In the genomic region with DNA sequence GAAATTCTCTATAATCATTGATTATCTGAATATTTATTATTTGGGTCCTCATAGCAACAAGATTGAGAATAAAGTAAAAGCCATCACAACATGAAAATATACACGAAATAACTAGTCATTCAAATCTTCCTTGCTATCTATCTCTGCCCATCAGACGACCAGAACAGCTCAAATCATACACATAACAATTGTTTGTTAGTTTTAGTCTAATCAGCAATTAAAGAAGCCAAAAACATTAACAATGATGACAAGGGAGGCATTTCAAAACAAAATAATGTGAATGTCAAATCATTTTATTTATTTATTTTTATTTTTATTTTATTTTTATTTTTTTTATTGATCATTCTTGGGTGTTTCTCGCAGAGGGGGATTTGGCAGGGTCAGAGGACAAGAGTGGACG, we compare ENCODE assay signal across 24 cellular contexts.
A peak's percentile ranks its signal among the peaks of the same experiment; 100 is the strongest.
DNase-seq lines count a peak whose midpoint lies in the region; ATAC-seq, FAIRE-seq and TF ChIP-seq lines count a peak whose summit lies in the region.
"Had no signal": no experiment of that assay in that cellular context is flagged by ENCODE, and none has a peak within 500 bp of the region (broad histone marks: within the 10 kb centered on the region; RNA-seq: fewer than 3 reads in every experiment).

No MANE protein-coding gene starts in this region.

- no peak overlapping the region for H3K4me3 ChIP-seq in HepG2 (replicated peaks in 1 of 3; ENCODE audit: insufficient read depth in 1 of 3, low read depth in 2 of 3, low read length in 3 of 3)
- H3K4me3 ChIP-seq in right lobe of liver, result no peak overlapping the region
- no peak overlapping the region for H3K4me3 ChIP-seq in kidney (ENCODE audit: low read length in 2 of 2)
- H3K4me3 ChIP-seq: BLaER1, GM12878, GM23338, HAP-1 had no signal

- H3K79me2 ChIP-seq in HepG2 (ENCODE audit: insufficient read depth, low read length), result no peaks in the 10 kb centered on the region

- no peaks in the 10 kb centered on the region for H3K27me3 Mint-ChIP-seq in activated CD4-positive, alpha-beta memory T cell treated with anti-CD3 and anti-CD28 coated beads for 36 hours
- H3K27me3 Mint-ChIP-seq: B cell; CD4-positive, alpha-beta T cell had no signal

- no TSS peak for BruUV-seq in HepG2 (replicated peaks; lab: Mats Ljungman, UMichigan)

- TF ChIP-seq RAD21 in HepG2 (CRISPR knock-in tag; IDR thresholded peaks at IDR 0.05), result no peak

- DNase-seq in HepG2 (ENCODE audit: low spot score), result no peak
- no peak for DNase-seq in right lobe of liver
- no peak for DNase-seq in kidney
- DNase-seq in NCI-H2227 (lab: John Stamatoyannopoulos, UW; ENCODE audit: unreplicated experiment), result no peak
- no peak for DNase-seq in ACHN
- DNase-seq in activated CD4-positive, alpha-beta memory T cell treated with anti-CD3 and anti-CD28 coated beads for 36 hours, result no peak
- DNase-seq: CD4-positive, alpha-beta T cell; CD8-positive, alpha-beta memory T cell; DMS 273 treated with DMSO at 0.1 percent for 48 hours; DMS79; EL; GDM1; HFFc6 had no signal

- H4K20me1 ChIP-seq in HepG2 (ENCODE audit: insufficient read depth, low read length), result no peaks in the 10 kb centered on the region
- H4K20me1 ChIP-seq: BLaER1 had no signal

- FAIRE-seq in HepG2 (lab: Jason Lieb, UNC), result no peak
- peak; percentile 92 for FAIRE-seq in endometrium (lab: Jason Lieb, UNC)
- peak; percentile 23 for FAIRE-seq in kidney (lab: Jason Lieb, UNC)
- FAIRE-seq: D721Med, GM12878, GM19239, H54 had no signal

- H3K27ac Mint-ChIP-seq in activated CD4-positive, alpha-beta memory T cell treated with anti-CD3 and anti-CD28 coated beads for 36 hours, result no peak overlapping the region
- H3K27ac Mint-ChIP-seq: B cell; CD4-positive, alpha-beta T cell; CD8-positive, alpha-beta memory T cell; GM23338; HFFc6 had no signal

- H3K27ac ChIP-seq in HepG2 (ENCODE audit: extremely low read length, insufficient read depth, low read length) (no peak overlapping the region), right lobe of liver (no peak overlapping the region), kidney (ENCODE audit: low read depth in 2 of 2, low read length in 2 of 2) (no peak overlapping the region)
- H3K27ac ChIP-seq: 22Rv1, BLaER1, C4-2B had no signal

- intact Hi-C loops in HepG2 (cut with micrococcal nuclease; ENCODE audit: unreplicated experiment) (no loop called here), right lobe of liver (cut with DNase I) (no loop called here), kidney (cut with DNase I) (no loop called here)
- intact Hi-C loops in activated CD4-positive, alpha-beta memory T cell treated with anti-CD3 and anti-CD28 coated beads for 36 hours (cut with micrococcal nuclease), result no loop called here

- in situ Hi-C loops in HepG2 (cut with HindIII; ENCODE audit: extremely low pct_ligation_motif_present, low pct_unique_long_range_greater_than_20kb), result no loop called here
- in situ Hi-C loops in ACHN (cut with HindIII; ENCODE audit: low pct_ligation_motif_present, low pct_unique_long_range_greater_than_20kb, low sequenced_read_pairs), result no loop called here

- peaks cover 15% of the 10 kb centered on the region for H3K9me3 Mint-ChIP-seq in activated CD4-positive, alpha-beta memory T cell treated with anti-CD3 and anti-CD28 coated beads for 36 hours
- H3K9me3 Mint-ChIP-seq: HFFc6 had no signal

- no peaks in the 10 kb centered on the region for H3K4me1 ChIP-seq in HepG2 (ENCODE audit: insufficient read depth, low read length)
- no peaks in the 10 kb centered on the region for H3K4me1 ChIP-seq in right lobe of liver
- no peaks in the 10 kb centered on the region for H3K4me1 ChIP-seq in kidney (ENCODE audit: control insufficient read depth in 1 of 2, insufficient read depth in 1 of 2, low read depth in 1 of 2, low read length in 2 of 2)
- H3K4me1 ChIP-seq: BLaER1, HAP-1 had no signal

- no peaks in the 10 kb centered on the region for H3K9me3 ChIP-seq in HepG2 (ENCODE audit: low read length)
- no peaks in the 10 kb centered on the region for H3K9me3 ChIP-seq in right lobe of liver
- H3K9me3 ChIP-seq in kidney (ENCODE audit: control insufficient read depth in 1 of 2, low read length in 2 of 2), result no peaks in the 10 kb centered on the region
- H3K9me3 ChIP-seq: HAP-1 had no signal

- TF ChIP-seq CTCF in HepG2 (CRISPR knock-in tag; IDR thresholded peaks at IDR 0.05) (no peak), right lobe of liver (IDR thresholded peaks at IDR 0.05) (no peak), kidney (IDR thresholded peaks at IDR 0.05; ENCODE audit: borderline replicate concordance, extremely low read depth, insufficient read depth) (no peak)

- H3K36me3 ChIP-seq in HepG2 (replicated peaks in 1 of 2; ENCODE audit: control insufficient read depth in 1 of 2, insufficient read depth in 2 of 2, low read length in 2 of 2), result no peaks in the 10 kb centered on the region
- no peaks in the 10 kb centered on the region for H3K36me3 ChIP-seq in right lobe of liver
- no peaks in the 10 kb centered on the region for H3K36me3 ChIP-seq in kidney (ENCODE audit: control insufficient read depth in 1 of 2, insufficient read depth in 2 of 2, low read length in 2 of 2)
- H3K36me3 ChIP-seq: BLaER1, HAP-1 had no signal

- no peaks in the 10 kb centered on the region for H3K36me3 Mint-ChIP-seq in activated CD4-positive, alpha-beta memory T cell treated with anti-CD3 and anti-CD28 coated beads for 36 hours

- H3K4me1 Mint-ChIP-seq in activated CD4-positive, alpha-beta memory T cell treated with anti-CD3 and anti-CD28 coated beads for 36 hours (ENCODE audit: low read depth), result no peaks in the 10 kb centered on the region
- H3K4me1 Mint-ChIP-seq: B cell; CD8-positive, alpha-beta memory T cell; GM23338 had no signal

- H3K9ac ChIP-seq in HepG2 (ENCODE audit: insufficient read depth, low read depth, low read length), result no peak overlapping the region
- no peak overlapping the region for H3K9ac ChIP-seq in kidney (ENCODE audit: low read length in 2 of 2)
- H3K9ac ChIP-seq: BLaER1 had no signal

- TF ChIP-seq POLR2A in HepG2 (IDR thresholded peaks at IDR 0.05; ENCODE audit: insufficient read depth in 1 of 2, low read depth in 2 of 2, low read length in 2 of 2) (no peak), right lobe of liver (IDR thresholded peaks at IDR 0.05) (no peak)

- 13% methylated on average over 4 of the region's 4 CpGs for WGBS in HepG2 (ENCODE audit: low lambda C conversion rate)
- WGBS in right lobe of liver (ENCODE audit: insufficient coverage, low coverage, low lambda C conversion rate, missing lambda C conversion rate), result 29% methylated on average over 4 of the region's 4 CpGs

- CTCF ChIA-PET in HepG2 (lab: Yijun Ruan, JAX; ENCODE audit: low intra/inter-chr PET ratio, low total read pairs), result no interaction called here
- CTCF ChIA-PET in activated CD4-positive, alpha-beta memory T cell treated with anti-CD3 and anti-CD28 coated beads for 36 hours (lab: Charles Lee), result no interaction called here

- ATAC-seq in HepG2, result no peak
- ATAC-seq in right lobe of liver, result no peak
- ATAC-seq: GM12878, GM23338 had no signal

- no peak for TF ChIP-seq EP300 in HepG2 (IDR thresholded peaks at IDR 0.05; ENCODE audit: low read depth in 2 of 2, low read length in 2 of 2)
- no peak for TF ChIP-seq EP300 in HepG2 (CRISPR knock-in tag; IDR thresholded peaks at IDR 0.05; ENCODE audit: borderline replicate concordance)

- POLR2A ChIA-PET in HepG2 (lab: Yijun Ruan, JAX), result no interaction called here
- POLR2A ChIA-PET in activated CD4-positive, alpha-beta memory T cell treated with anti-CD3 and anti-CD28 coated beads for 36 hours (lab: Charles Lee), result no interaction called here

- no peak overlapping the region for H3K4me2 ChIP-seq in HepG2 (ENCODE audit: low read depth, low read length)
- H3K4me2 ChIP-seq: BLaER1, GM23338 had no signal

- no peak overlapping the region for H2AFZ ChIP-seq in HepG2 (ENCODE audit: low read length)
- H2AFZ ChIP-seq: GM23338 had no signal

- no peak overlapping the region for H3K4me3 Mint-ChIP-seq in activated CD4-positive, alpha-beta memory T cell treated with anti-CD3 and anti-CD28 coated beads for 36 hours
- H3K4me3 Mint-ChIP-seq: B cell; CD4-positive, alpha-beta T cell; CD8-positive, alpha-beta memory T cell; GM23338; HFFc6 had no signal

- H3K27me3 ChIP-seq in HepG2 (ENCODE audit: control insufficient read depth in 1 of 2, insufficient read depth in 2 of 2, low read length in 2 of 2), result no peaks in the 10 kb centered on the region
- no peaks in the 10 kb centered on the region for H3K27me3 ChIP-seq in right lobe of liver
- H3K27me3 ChIP-seq: BLaER1 had no signal

TF ChIP-seq in HepG2, 621 proteins besides CTCF, POLR2A, EP300 and RAD21:
- no peak for TF ChIP-seq MTF1 (CRISPR knock-in tag; IDR thresholded peaks at IDR 0.05)
- TF ChIP-seq MAFF (IDR thresholded peaks at IDR 0.05; ENCODE audit: low read depth, low read length), result peak; percentile 60; the same call in 1 of the 2 replicates
- peak; percentile 48 to 66; a peak in 3 of 4 replicates for TF ChIP-seq MAFK (conservative IDR thresholded peaks at IDR 0.05 in 1 of 2, IDR thresholded peaks at IDR 0.05 in 1 of 2; ENCODE audit: low read length in 2 of 2)
TF ChIP-seq in HepG2: peak in this region for 2.
